1 cellular context compared by ENCODE assay signal in genomic region chr18:75200644-75201272, GRCh38.
TF ChIP-seq lines count a peak whose summit lies in the region.

No MANE protein-coding gene starts in this region.

TF ChIP-seq in GM23338, 12 proteins besides CTCF, POLR2A, EP300 and RAD21 (continued from another document):
- TF ChIP-seq REST (IDR thresholded peaks at IDR 0.05; ENCODE audit: unreplicated experiment) (no peak), EZH2phosphoT487 (IDR thresholded peaks at IDR 0.05; ENCODE audit: unreplicated experiment) (no peak), NANOG (IDR thresholded peaks at IDR 0.05; ENCODE audit: borderline replicate concordance) (no peak), EZH2 (IDR thresholded peaks at IDR 0.05; ENCODE audit: low read depth, unreplicated experiment) (no peak), CREB1 (CRISPR knock-in tag; IDR thresholded peaks at IDR 0.05; ENCODE audit: low read depth) (no peak), POLR2AphosphoS5 (IDR thresholded peaks at IDR 0.05; ENCODE audit: low read depth) (no peak), ZNF114 (CRISPR knock-in tag; IDR thresholded peaks at IDR 0.05) (no peak), ETS1 (IDR thresholded peaks at IDR 0.05) (no peak), STAT1 (IDR thresholded peaks at IDR 0.05; ENCODE audit: unreplicated experiment) (no peak)
